In the genomic region with DNA sequence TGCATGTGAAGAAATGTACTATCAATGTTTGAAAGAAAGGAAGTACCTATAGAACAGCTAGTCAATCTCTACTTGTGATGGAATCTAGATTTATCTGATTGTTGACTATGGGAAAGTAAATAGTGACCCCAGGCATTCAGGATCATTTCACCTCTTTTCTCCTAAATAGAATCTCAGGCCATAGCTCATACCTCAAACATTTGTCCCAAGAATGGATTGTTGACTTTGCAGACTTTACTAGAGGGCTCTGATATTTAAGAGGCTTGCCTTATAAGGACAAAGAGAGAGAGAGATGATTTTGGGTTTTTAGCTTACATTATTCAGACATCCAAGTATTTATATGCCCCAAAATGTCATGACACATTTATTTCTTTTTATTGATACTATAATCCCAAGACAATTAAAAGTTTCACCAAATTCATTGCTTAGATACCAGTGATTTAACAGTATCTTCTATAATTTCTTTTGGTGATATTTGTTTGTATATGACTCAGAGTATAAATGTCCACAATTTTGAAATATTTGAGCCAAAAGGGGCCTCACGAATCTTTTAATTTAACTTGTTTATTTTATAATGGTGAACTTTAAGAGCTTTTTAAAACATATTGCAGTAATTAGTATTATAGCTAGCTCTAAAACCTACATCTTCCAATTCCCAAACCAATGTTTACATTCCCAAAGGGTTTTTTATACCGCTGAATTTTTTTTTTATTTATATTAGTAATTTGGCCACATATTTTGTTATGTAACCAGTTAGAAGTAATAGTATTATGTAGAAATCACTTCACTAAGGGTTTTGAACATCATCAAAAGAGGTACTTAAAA, we compare ENCODE assay signal across 21 cellular contexts.
"Had no signal": no experiment of that assay in that cellular context is flagged by ENCODE, and none has a peak within 500 bp of the region (broad histone marks: within the 10 kb centered on the region; RNA-seq: fewer than 3 reads in every experiment).

No MANE protein-coding gene starts in this region.

- H3K36me3 ChIP-seq: esophagus squamous epithelium, gastrocnemius medialis, heart right ventricle, neutrophil, spleen, tibial nerve, upper lobe of right lung, vagina had no signal

- DNase-seq: cortex of kidney; effector memory CD8-positive, alpha-beta T cell; esophagus squamous epithelium; gastrocnemius medialis; heart right ventricle; hypothalamus; kidney glomerular epithelial cell; naive thymus-derived CD4-positive, alpha-beta T cell; nephron progenitor cell; posterior cingulate gyrus; spleen; stimulated activated CD4-positive, alpha-beta T cell treated with anti-CD3 and anti-CD28 coated beads, Interleukin-15, amount 100 ng/mL, for 24 hours; stimulated activated CD4-positive, alpha-beta T cell treated with anti-CD3 and anti-CD28 coated beads, Interleukin-1b, Interleukin-23, amount 100 ng/mL, for 48 hours; stimulated activated CD4-positive, alpha-beta T cell treated with anti-CD3 and anti-CD28 coated beads, Interleukin-4, amount 100 ng/mL, for 4 hours; stimulated activated naive B cell treated with anti-CD40 and anti-IgM and Interleukin-4, amounts not matched to agents 10 μg/mL and 1 μg/mL and 100 μg/mL, for 72 hours; stimulated activated naive CD8-positive, alpha-beta T cell treated with anti-CD3 and anti-CD28 coated beads, Interleukin-15, amount 100 ng/mL, for 72 hours; testis; upper lobe of right lung had no signal

- H3K27me3 ChIP-seq: esophagus squamous epithelium, gastrocnemius medialis, heart right ventricle, neutrophil, spleen, testis, tibial nerve, upper lobe of right lung, vagina had no signal

- H3K4me1 ChIP-seq: esophagus squamous epithelium, gastrocnemius medialis, heart right ventricle, spleen, testis, tibial nerve, upper lobe of right lung, vagina had no signal

- H3K4me3 ChIP-seq: esophagus squamous epithelium, gastrocnemius medialis, heart right ventricle, spleen, testis, tibial nerve, upper lobe of right lung, vagina had no signal

- H3K27ac ChIP-seq: esophagus squamous epithelium, gastrocnemius medialis, heart right ventricle, neutrophil, spleen, testis, tibial nerve, upper lobe of right lung, vagina had no signal
